ENCODE assay signal across 1 cellular context in the genomic region with DNA sequence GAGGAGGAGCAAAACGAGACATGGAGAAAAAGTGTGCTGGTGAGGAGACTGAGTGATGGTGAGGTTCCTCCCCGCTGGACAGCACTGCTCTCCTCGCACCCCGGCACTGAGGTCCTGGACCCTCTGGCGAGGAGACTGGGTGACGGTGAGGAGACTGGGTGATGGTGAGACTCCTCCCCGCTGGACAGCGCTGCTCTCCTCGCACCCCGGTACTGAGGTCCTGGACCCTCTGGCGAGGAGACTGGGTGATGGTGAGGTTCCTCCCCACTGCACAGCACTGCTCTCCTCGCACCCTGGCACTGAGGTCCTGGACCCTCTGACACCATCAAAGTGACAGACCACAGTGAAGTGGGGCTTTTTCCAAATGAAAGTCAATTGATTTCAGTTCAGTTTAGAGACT.
TF ChIP-seq lines count a peak whose summit lies in the region.

No MANE protein-coding gene starts in this region.

TF ChIP-seq in WTC11, 78 proteins besides CTCF, POLR2A, EP300 and RAD21 (continued from another document):
- TF ChIP-seq ARID4B (CRISPR knock-in tag; IDR thresholded peaks at IDR 0.05; ENCODE audit: borderline replicate concordance) (no peak), RORB (CRISPR knock-in tag; IDR thresholded peaks at IDR 0.05) (no peak)
